ENCODE assay signal across 26 cellular contexts in genomic region chr19:40317338-40317737, GRCh38.
"Had no signal": no experiment of that assay in that cellular context is flagged by ENCODE, and none has a peak within 500 bp of the region (broad histone marks: within the 10 kb centered on the region; RNA-seq: fewer than 3 reads in every experiment).

No MANE protein-coding gene starts in this region.

- FAIRE-seq: colon, endometrium, islet of Langerhans had no signal

- H3K27ac ChIP-seq: coronary artery, dorsolateral prefrontal cortex, epithelial cell of prostate, esophagus squamous epithelium, heart right ventricle, left lung, lower lobe of right lung had no signal

- H3K27ac Mint-ChIP-seq: mesothelial cell of epicardium had no signal

- ATAC-seq: esophagus mucosa, gastrocnemius medialis, heart right ventricle, left cardiac atrium, left lung, left ventricle myocardium superior, lower lobe of right lung, mucosa of descending colon had no signal

- H3K9me3 Mint-ChIP-seq: mesothelial cell of epicardium, naive B cell had no signal

- DNase-seq: dermis blood vessel endothelial cell; effector CD4-positive, alpha-beta T cell; effector memory CD4-positive, alpha-beta T cell; erythroblast; esophagus squamous epithelium; foreskin fibroblast; foreskin melanocyte; gastrocnemius medialis; glutamatergic neuron; heart right ventricle; hippocampal formation; left cardiac atrium; left ventricle myocardium superior; lower lobe of right lung; mesenchymal stem cell; mucosa of descending colon; naive B cell had no signal

- H3K27me3 Mint-ChIP-seq: naive B cell had no signal

- H3K9me3 ChIP-seq: esophagus squamous epithelium, gastrocnemius medialis, heart right ventricle, left lung, lower lobe of right lung, mucosa of descending colon had no signal

- H3K27me3 ChIP-seq: dorsolateral prefrontal cortex, esophagus squamous epithelium, gastrocnemius medialis, heart right ventricle, left lung had no signal

- H3K4me1 Mint-ChIP-seq: mesothelial cell of epicardium had no signal

- H3K4me3 Mint-ChIP-seq: mesothelial cell of epicardium, naive B cell had no signal

- H3K4me1 ChIP-seq: gastrocnemius medialis, left lung, lower lobe of right lung had no signal

- H3K4me3 ChIP-seq: coronary artery, dorsolateral prefrontal cortex, esophagus squamous epithelium, gastrocnemius medialis, heart right ventricle, left lung, lower lobe of right lung, mucosa of descending colon had no signal
